Comparison of ENCODE assay signal across 1 cellular context in the genomic region with DNA sequence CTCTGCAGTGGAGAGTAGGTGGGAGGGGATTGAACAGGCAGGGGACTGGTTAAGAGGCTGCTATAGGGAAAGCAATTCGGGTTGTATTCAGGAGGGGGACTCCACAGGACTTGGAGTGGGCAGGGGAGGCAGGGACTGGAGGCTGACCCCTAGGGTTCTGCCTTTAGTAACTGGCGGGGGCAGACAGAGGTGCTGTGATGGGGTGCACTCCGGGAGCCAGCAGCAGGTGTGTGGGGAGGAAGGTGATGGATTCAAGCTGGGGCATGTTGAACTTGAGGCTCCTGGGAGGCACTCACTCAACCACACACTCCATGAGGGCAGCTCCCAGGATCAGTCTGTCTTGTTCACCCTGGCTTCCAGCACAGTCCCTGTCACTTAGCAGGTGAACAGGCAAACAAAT.
TF ChIP-seq lines count a peak whose summit lies in the region.

No MANE protein-coding gene starts in this region.

TF ChIP-seq in HepG2, 621 proteins besides CTCF, POLR2A, EP300 and RAD21:
- TF ChIP-seq ISL2 (CRISPR knock-in tag; IDR thresholded peaks at IDR 0.05) = no peak
- TF ChIP-seq, protein P1, sequence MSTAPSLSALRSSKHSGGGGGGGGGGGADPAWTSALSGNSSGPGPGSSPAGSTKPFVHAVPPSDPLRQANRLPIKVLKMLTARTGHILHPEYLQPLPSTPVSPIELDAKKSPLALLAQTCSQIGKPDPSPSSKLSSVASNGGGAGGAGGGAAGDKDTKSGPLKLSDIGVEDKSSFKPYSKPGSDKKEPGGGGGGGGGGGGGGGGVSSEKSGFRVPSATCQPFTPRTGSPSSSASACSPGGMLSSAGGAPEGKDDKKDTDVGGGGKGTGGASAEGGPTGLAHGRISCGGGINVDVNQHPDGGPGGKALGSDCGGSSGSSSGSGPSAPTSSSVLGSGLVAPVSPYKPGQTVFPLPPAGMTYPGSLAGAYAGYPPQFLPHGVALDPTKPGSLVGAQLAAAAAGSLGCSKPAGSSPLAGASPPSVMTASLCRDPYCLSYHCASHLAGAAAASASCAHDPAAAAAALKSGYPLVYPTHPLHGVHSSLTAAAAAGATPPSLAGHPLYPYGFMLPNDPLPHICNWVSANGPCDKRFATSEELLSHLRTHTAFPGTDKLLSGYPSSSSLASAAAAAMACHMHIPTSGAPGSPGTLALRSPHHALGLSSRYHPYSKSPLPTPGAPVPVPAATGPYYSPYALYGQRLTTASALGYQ (CRISPR knock-in tag; IDR thresholded peaks at IDR 0.05) = no peak
- TF ChIP-seq SSRP1 (CRISPR knock-in tag; IDR thresholded peaks at IDR 0.05) = no peak
- no peak for TF ChIP-seq FLYWCH1 (CRISPR knock-in tag; IDR thresholded peaks at IDR 0.05)
- no peak for TF ChIP-seq HNRNPL (IDR thresholded peaks at IDR 0.05; ENCODE audit: low read depth, low read length)
- TF ChIP-seq ELF4 (CRISPR knock-in tag; IDR thresholded peaks at IDR 0.05; ENCODE audit: borderline replicate concordance) = no peak
- no peak for TF ChIP-seq SMAD1 (CRISPR knock-in tag; IDR thresholded peaks at IDR 0.05; ENCODE audit: borderline replicate concordance, low read depth)
- TF ChIP-seq ZSCAN9 (CRISPR knock-in tag; IDR thresholded peaks at IDR 0.05; ENCODE audit: borderline replicate concordance) = no peak
- TF ChIP-seq ZNF558 (CRISPR knock-in tag; IDR thresholded peaks at IDR 0.05; ENCODE audit: borderline replicate concordance) = no peak
- TF ChIP-seq ZSCAN21 (CRISPR knock-in tag; IDR thresholded peaks at IDR 0.05; ENCODE audit: borderline replicate concordance) = no peak
- TF ChIP-seq, protein P2, sequence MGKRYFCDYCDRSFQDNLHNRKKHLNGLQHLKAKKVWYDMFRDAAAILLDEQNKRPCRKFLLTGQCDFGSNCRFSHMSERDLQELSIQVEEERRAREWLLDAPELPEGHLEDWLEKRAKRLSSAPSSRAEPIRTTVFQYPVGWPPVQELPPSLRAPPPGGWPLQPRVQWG (CRISPR knock-in tag; IDR thresholded peaks at IDR 0.05; ENCODE audit: borderline replicate concordance, low read depth) = no peak
- no peak for TF ChIP-seq ZNF292 (CRISPR knock-in tag; IDR thresholded peaks at IDR 0.05; ENCODE audit: borderline replicate concordance, low read depth)
- no peak for TF ChIP-seq MEIS2 (CRISPR knock-in tag; IDR thresholded peaks at IDR 0.05)
- no peak for TF ChIP-seq ZNF724P (CRISPR knock-in tag; IDR thresholded peaks at IDR 0.05; ENCODE audit: borderline replicate concordance)
- no peak for TF ChIP-seq HDAC6 (IDR thresholded peaks at IDR 0.05; ENCODE audit: low read depth, low read length)
- TF ChIP-seq ZNF382 (CRISPR knock-in tag; IDR thresholded peaks at IDR 0.05; ENCODE audit: borderline replicate concordance) = no peak
- no peak for TF ChIP-seq STAG1 (CRISPR knock-in tag; IDR thresholded peaks at IDR 0.05)
- TF ChIP-seq, protein P3, sequence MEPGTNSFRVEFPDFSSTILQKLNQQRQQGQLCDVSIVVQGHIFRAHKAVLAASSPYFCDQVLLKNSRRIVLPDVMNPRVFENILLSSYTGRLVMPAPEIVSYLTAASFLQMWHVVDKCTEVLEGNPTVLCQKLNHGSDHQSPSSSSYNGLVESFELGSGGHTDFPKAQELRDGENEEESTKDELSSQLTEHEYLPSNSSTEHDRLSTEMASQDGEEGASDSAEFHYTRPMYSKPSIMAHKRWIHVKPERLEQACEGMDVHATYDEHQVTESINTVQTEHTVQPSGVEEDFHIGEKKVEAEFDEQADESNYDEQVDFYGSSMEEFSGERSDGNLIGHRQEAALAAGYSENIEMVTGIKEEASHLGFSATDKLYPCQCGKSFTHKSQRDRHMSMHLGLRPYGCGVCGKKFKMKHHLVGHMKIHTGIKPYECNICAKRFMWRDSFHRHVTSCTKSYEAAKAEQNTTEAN (CRISPR knock-in tag; conservative IDR thresholded peaks at IDR 0.05) = no peak
- TF ChIP-seq GABPA (IDR thresholded peaks at IDR 0.05; ENCODE audit: low read depth, low read length) = no peak
- no peak for TF ChIP-seq GABPA (CRISPR knock-in tag; IDR thresholded peaks at IDR 0.05; ENCODE audit: low read depth)
TF ChIP-seq in HepG2: peak in this region for 0.
